ENCODE assay signal across 27 cellular contexts in genomic region chr1:116242741-116243140, GRCh38.
DNase-seq lines count a peak whose midpoint lies in the region; ATAC-seq, FAIRE-seq and TF ChIP-seq lines count a peak whose summit lies in the region.
"Had no signal": no experiment of that assay in that cellular context is flagged by ENCODE, and none has a peak within 500 bp of the region (broad histone marks: within the 10 kb centered on the region; RNA-seq: fewer than 3 reads in every experiment).

No MANE protein-coding gene starts in this region.

- CTCF ChIA-PET in activated CD4-positive, alpha-beta memory T cell treated with anti-CD3 and anti-CD28 coated beads for 36 hours (lab: Charles Lee): interaction anchor here (1.4 kb wide), 1 partner anchor 104 kb away, joined by 4 read pairs; no protein-coding TSS in a partner anchor

- DNase-seq in NCI-H2196 (lab: John Stamatoyannopoulos, UW; ENCODE audit: unreplicated experiment): peak; percentile 15
- DNase-seq in NCI-H2196 treated with DMSO at 0.1 percent for 48 hours (lab: John Stamatoyannopoulos, UW; ENCODE audit: unreplicated experiment): no peak
- DNase-seq in Peyer's patch: peak in 2 of 3 donors; percentile 76 to 79
- peak; percentile 52 for DNase-seq in lower lobe of right lung
- no peak for DNase-seq in suprapubic skin (ENCODE audit: low spot score in 2 of 2)
- no peak for DNase-seq in GM19239 (ENCODE audit: insufficient read length, low spot score)
- no peak for DNase-seq in MM.1S
- DNase-seq in activated CD4-positive, alpha-beta memory T cell treated with anti-CD3 and anti-CD28 coated beads for 36 hours: no peak
- DNase-seq: activated CD4-positive, alpha-beta T cell treated with anti-CD3 and anti-CD28 coated beads, Interleukin-2, amount 50 U/mL, for 4 hours; activated CD8-positive, alpha-beta memory T cell treated with anti-CD3 and anti-CD28 coated beads, Interleukin-2, amount 50 U/mL, for 4 hours; anterior cingulate cortex; central memory CD4-positive, alpha-beta T cell; COR-L47; H9; KG1; midbrain; NCI-H1694; NCI-H2227 treated with DMSO at 0.1 percent for 48 hours; NCI-H69; stimulated activated naive CD8-positive, alpha-beta T cell treated with anti-CD3 and anti-CD28 coated beads, Interleukin-15, amount 100 ng/mL, for 72 hours had no signal

- H3K27me3 Mint-ChIP-seq in activated CD4-positive, alpha-beta memory T cell treated with anti-CD3 and anti-CD28 coated beads for 36 hours: no peaks in the 10 kb centered on the region
- H3K27me3 Mint-ChIP-seq: progenitor cell of endocrine pancreas; stimulated activated naive CD8-positive, alpha-beta T cell treated with anti-CD3 and anti-CD28 coated beads, Interleukin-15, amount 100 ng/mL, for 72 hours had no signal

- H3K9me3 ChIP-seq in Peyer's patch: no peaks in the 10 kb centered on the region
- no peaks in the 10 kb centered on the region for H3K9me3 ChIP-seq in lower lobe of right lung
- H3K9me3 ChIP-seq in suprapubic skin: no peaks in the 10 kb centered on the region
- no peaks in the 10 kb centered on the region for H3K9me3 ChIP-seq in MM.1S (replicated peaks; ENCODE audit: insufficient read depth, low read length)

- no peaks in the 10 kb centered on the region for H3K9me2 ChIP-seq in MM.1S (replicated peaks; ENCODE audit: insufficient read depth, low read length)

- ATAC-seq in lower lobe of right lung: peak; percentile 54 to 58
- ATAC-seq: activated naive CD4-positive, alpha-beta T cell treated with anti-CD3 and anti-CD28 coated beads, Interleukin-2, amount 50 U/mL, for 72 hours; stimulated activated naive CD8-positive, alpha-beta T cell treated with anti-CD3 and anti-CD28 coated beads, Interleukin-15, amount 100 ng/mL, for 72 hours; WTC11 had no signal

- intact Hi-C loops in lower lobe of right lung (cut with DNase I): no loop called here
- intact Hi-C loops in activated CD4-positive, alpha-beta memory T cell treated with anti-CD3 and anti-CD28 coated beads for 36 hours (cut with micrococcal nuclease): no loop called here

- no peaks in the 10 kb centered on the region for H3K36me3 Mint-ChIP-seq in activated CD4-positive, alpha-beta memory T cell treated with anti-CD3 and anti-CD28 coated beads for 36 hours
- H3K36me3 Mint-ChIP-seq: activated naive CD4-positive, alpha-beta T cell treated with anti-CD3 and anti-CD28 coated beads, Interleukin-2, amount 50 U/mL, for 72 hours; neural progenitor cell; WTC11 had no signal

- H3K4me3 ChIP-seq in Peyer's patch: no peak overlapping the region
- no peak overlapping the region for H3K4me3 ChIP-seq in lower lobe of right lung
- H3K4me3 ChIP-seq in suprapubic skin: no peak overlapping the region
- H3K4me3 ChIP-seq in MM.1S (ENCODE audit: low read length): no peak overlapping the region
- H3K4me3 ChIP-seq: neural progenitor cell had no signal

- no peaks in the 10 kb centered on the region for H4K20me1 ChIP-seq in MM.1S (ENCODE audit: insufficient read depth, low read length)

- H3K4me1 Mint-ChIP-seq in activated CD4-positive, alpha-beta memory T cell treated with anti-CD3 and anti-CD28 coated beads for 36 hours (ENCODE audit: low read depth): peaks cover 2% of the 10 kb centered on the region
- H3K4me1 Mint-ChIP-seq: H9, WTC11 had no signal

- H3K36me3 ChIP-seq in Peyer's patch (no peaks in the 10 kb centered on the region), lower lobe of right lung (no peaks in the 10 kb centered on the region), suprapubic skin (no peaks in the 10 kb centered on the region), MM.1S (replicated peaks; ENCODE audit: insufficient read depth, low read length) (no peaks in the 10 kb centered on the region)
- H3K36me3 ChIP-seq: neural progenitor cell had no signal

- no peaks in the 10 kb centered on the region for H3K79me2 ChIP-seq in MM.1S (ENCODE audit: low read length)

- 31% methylated on average over 4 of the region's 7 CpGs for WGBS in suprapubic skin

- H3K4me1 ChIP-seq in Peyer's patch (peaks cover 0 to 15% (median 0%) of the 10 kb centered on the region in 4 donors), lower lobe of right lung (peaks cover 14% of the 10 kb centered on the region), suprapubic skin (peaks cover 23% of the 10 kb centered on the region), MM.1S (ENCODE audit: low read length) (no peaks in the 10 kb centered on the region)
- H3K4me1 ChIP-seq: neural progenitor cell had no signal

- TF ChIP-seq EP300 in suprapubic skin (IDR thresholded peaks at IDR 0.05): no peak

- H3K9ac ChIP-seq in MM.1S (ENCODE audit: low read length): no peak overlapping the region
- H3K9ac ChIP-seq: neural progenitor cell had no signal

- no peak overlapping the region for H3K27ac Mint-ChIP-seq in activated CD4-positive, alpha-beta memory T cell treated with anti-CD3 and anti-CD28 coated beads for 36 hours
- H3K27ac Mint-ChIP-seq: H9; neural progenitor cell; progenitor cell of endocrine pancreas; stimulated activated naive CD8-positive, alpha-beta T cell treated with anti-CD3 and anti-CD28 coated beads, Interleukin-15, amount 100 ng/mL, for 72 hours; T-helper 2 cell treated with Interferon-gamma antibody and Interleukin-4, amounts not matched to agents 5 μg/mL and 100 μg/mL, for 36 hours; WTC11 had no signal

- no peak overlapping the region for H2AFZ ChIP-seq in MM.1S (ENCODE audit: low read length)
- H2AFZ ChIP-seq: neural progenitor cell had no signal

- no peaks in the 10 kb centered on the region for H3K27me3 ChIP-seq in Peyer's patch
- H3K27me3 ChIP-seq in lower lobe of right lung (ENCODE audit: low read depth): no peaks in the 10 kb centered on the region
- no peaks in the 10 kb centered on the region for H3K27me3 ChIP-seq in suprapubic skin
- no peaks in the 10 kb centered on the region for H3K27me3 ChIP-seq in MM.1S (replicated peaks; ENCODE audit: insufficient read depth, low read length)
- H3K27me3 ChIP-seq: neural progenitor cell had no signal

- no peak overlapping the region for H3K4me2 ChIP-seq in MM.1S (ENCODE audit: low read depth, low read length)
- H3K4me2 ChIP-seq: neural progenitor cell had no signal

- H3K27ac ChIP-seq in Peyer's patch (peak overlapping the region in 2 of 4 donors; percentile 49 to 52), lower lobe of right lung (peak overlapping the region; percentile 46), suprapubic skin (peak overlapping the region; percentile 65), MM.1S (ENCODE audit: low read length) (no peak overlapping the region)
- H3K27ac ChIP-seq: neural progenitor cell had no signal

- H3K4me3 Mint-ChIP-seq in activated CD4-positive, alpha-beta memory T cell treated with anti-CD3 and anti-CD28 coated beads for 36 hours: no peak overlapping the region
- H3K4me3 Mint-ChIP-seq: H9; neural progenitor cell; stimulated activated naive CD8-positive, alpha-beta T cell treated with anti-CD3 and anti-CD28 coated beads, Interleukin-15, amount 100 ng/mL, for 72 hours; T-helper 2 cell treated with Interferon-gamma antibody and Interleukin-4, amounts not matched to agents 5 μg/mL and 100 μg/mL, for 36 hours; WTC11 had no signal

- no peaks in the 10 kb centered on the region for H3F3A ChIP-seq in MM.1S (ENCODE audit: insufficient read depth, low read length)

- TF ChIP-seq POLR2A in Peyer's patch (IDR thresholded peaks at IDR 0.05): no peak
- TF ChIP-seq POLR2A in suprapubic skin (IDR thresholded peaks at IDR 0.05): no peak

- POLR2A ChIA-PET in activated CD4-positive, alpha-beta memory T cell treated with anti-CD3 and anti-CD28 coated beads for 36 hours (lab: Charles Lee): no interaction called here

- FAIRE-seq in GM19239 (lab: Jason Lieb, UNC): no peak
- FAIRE-seq: A204.1, HTR-8/SVneo had no signal

- TF ChIP-seq CTCF in Peyer's patch (IDR thresholded peaks at IDR 0.05): no peak
- TF ChIP-seq CTCF in lower lobe of right lung (IDR thresholded peaks at IDR 0.05): no peak
- no peak for TF ChIP-seq CTCF in suprapubic skin (IDR thresholded peaks at IDR 0.05)
- TF ChIP-seq CTCF in MM.1S (IDR thresholded peaks at IDR 0.05; ENCODE audit: low read length): no peak

- no peaks in the 10 kb centered on the region for H3K9me3 Mint-ChIP-seq in activated CD4-positive, alpha-beta memory T cell treated with anti-CD3 and anti-CD28 coated beads for 36 hours
- H3K9me3 Mint-ChIP-seq: activated naive CD4-positive, alpha-beta T cell treated with anti-CD3 and anti-CD28 coated beads, Interleukin-2, amount 50 U/mL, for 72 hours; H9; neural progenitor cell; stimulated activated naive CD8-positive, alpha-beta T cell treated with anti-CD3 and anti-CD28 coated beads, Interleukin-15, amount 100 ng/mL, for 72 hours; T-helper 2 cell treated with Interferon-gamma antibody and Interleukin-4, amounts not matched to agents 5 μg/mL and 100 μg/mL, for 36 hours; WTC11 had no signal

Comparison
In these comparisons a context has a peak if more than half of its experiments do, and no peak if none do; other contexts are left out.
1. DNase-seq: peak in NCI-H2196 (single experiment), Peyer's patch (2 of 3) and lower lobe of right lung (single experiment); none in NCI-H2196 treated with DMSO at 0.1 percent for 48 hours (single experiment), suprapubic skin (0 of 2), GM19239 (single experiment), MM.1S (single experiment) and activated CD4-positive, alpha-beta memory T cell treated with anti-CD3 and anti-CD28 coated beads for 36 hours (single experiment).